Comparison of ENCODE assay signal across 17 cellular contexts in the genomic region with DNA sequence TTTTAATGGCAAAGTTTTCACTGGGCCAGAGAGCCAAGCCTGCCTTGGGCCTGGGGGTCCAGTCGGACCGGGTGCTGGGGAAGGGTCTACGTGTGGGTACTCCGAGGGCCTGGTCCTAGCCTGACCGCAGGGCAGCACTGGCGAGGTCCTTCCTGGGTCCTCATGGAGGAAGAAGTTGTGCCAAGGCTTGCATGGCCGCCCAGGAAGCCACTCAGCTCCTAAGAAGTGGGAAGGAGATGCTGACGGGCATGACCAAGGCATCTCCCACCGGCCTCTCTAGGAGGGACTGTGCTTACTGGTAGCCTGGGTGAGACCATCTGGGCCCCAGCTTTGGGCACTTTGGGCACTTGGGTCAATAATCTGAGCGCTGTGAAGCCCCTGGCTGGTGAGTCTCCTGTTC. TPM values are rescaled to one million over a fixed set of nuclear protein-coding genes. Genes with fewer than 3 reads are reported as not detected.
DNase-seq lines count a peak whose midpoint lies in the region; ATAC-seq, FAIRE-seq and TF ChIP-seq lines count a peak whose summit lies in the region.
"Had no signal": no experiment of that assay in that cellular context is flagged by ENCODE, and none has a peak within 500 bp of the region (broad histone marks: within the 10 kb centered on the region; RNA-seq: fewer than 3 reads in every experiment).

No MANE protein-coding gene starts in this region.

- no peak for FAIRE-seq in HepG2 (lab: Jason Lieb, UNC)
- FAIRE-seq: GM19239 had no signal

- no peaks in the 10 kb centered on the region for H3K9me3 ChIP-seq in HepG2 (ENCODE audit: low read length)
- H3K9me3 ChIP-seq: BLaER1, HAP-1 had no signal

- H3K4me1 ChIP-seq in HepG2 (ENCODE audit: insufficient read depth, low read length), result peaks cover 10% of the 10 kb centered on the region; the same call in 1 of the 2 replicates
- H3K4me1 ChIP-seq: HAP-1 had no signal

- no peak for TF ChIP-seq CTCF in coronary artery (IDR thresholded peaks at IDR 0.05)
- TF ChIP-seq CTCF in type B pancreatic cell (conservative IDR thresholded peaks at IDR 0.05), result no peak
- TF ChIP-seq CTCF in HepG2 (CRISPR knock-in tag; IDR thresholded peaks at IDR 0.05), result no peak

- no peak overlapping the region for H3K4me2 ChIP-seq in HepG2 (ENCODE audit: low read depth, low read length)

- H3K9ac ChIP-seq in HepG2 (ENCODE audit: insufficient read depth, low read depth, low read length), result no peak overlapping the region
- H3K9ac ChIP-seq: BLaER1 had no signal

- POLR2A ChIA-PET in HepG2 (lab: Yijun Ruan, JAX), result no interaction called here

- CTCF ChIA-PET in activated naive CD4-positive, alpha-beta T cell treated with anti-CD3 and anti-CD28 coated beads for 36 hours (lab: Charles Lee), result no interaction called here
- CTCF ChIA-PET in HepG2 (lab: Yijun Ruan, JAX; ENCODE audit: low intra/inter-chr PET ratio, low total read pairs), result no interaction called here

- no peaks in the 10 kb centered on the region for H3K36me3 Mint-ChIP-seq in type B pancreatic cell
- no peaks in the 10 kb centered on the region for H3K36me3 Mint-ChIP-seq in activated naive CD4-positive, alpha-beta T cell treated with anti-CD3 and anti-CD28 coated beads for 36 hours (ENCODE audit: low read depth)
- H3K36me3 Mint-ChIP-seq: CD4-positive, CD25-positive, alpha-beta regulatory T cell had no signal

- H3K4me3 Mint-ChIP-seq in type B pancreatic cell, result no peak overlapping the region
- H3K4me3 Mint-ChIP-seq in activated naive CD4-positive, alpha-beta T cell treated with anti-CD3 and anti-CD28 coated beads for 36 hours, result no peak overlapping the region
- H3K4me3 Mint-ChIP-seq: CD4-positive, CD25-positive, alpha-beta regulatory T cell had no signal

- BruUV-seq in HepG2 (replicated peaks; lab: Mats Ljungman, UMichigan), result no TSS peak

- H3K36me3 ChIP-seq in HepG2 (replicated peaks in 1 of 2; ENCODE audit: control insufficient read depth in 1 of 2, insufficient read depth in 2 of 2, low read length in 2 of 2), result no peaks in the 10 kb centered on the region
- H3K36me3 ChIP-seq: BLaER1, HAP-1 had no signal

- in situ Hi-C loops in HepG2 (cut with HindIII; ENCODE audit: extremely low pct_ligation_motif_present, low pct_unique_long_range_greater_than_20kb), result no loop called here

- 32% methylated on average over 9 of the region's 10 CpGs for WGBS in HepG2 (ENCODE audit: low lambda C conversion rate)

- H3K4me3 ChIP-seq in coronary artery, result no peak overlapping the region
- no peak overlapping the region for H3K4me3 ChIP-seq in HepG2 (replicated peaks in 1 of 3; ENCODE audit: insufficient read depth in 1 of 3, low read depth in 2 of 3, low read length in 3 of 3)
- H3K4me3 ChIP-seq: BLaER1, HAP-1 had no signal

- no peak overlapping the region for H3K27ac Mint-ChIP-seq in type B pancreatic cell
- H3K27ac Mint-ChIP-seq in activated naive CD4-positive, alpha-beta T cell treated with anti-CD3 and anti-CD28 coated beads for 36 hours, result no peak overlapping the region
- H3K27ac Mint-ChIP-seq: CD4-positive, CD25-positive, alpha-beta regulatory T cell had no signal

- H3K27ac ChIP-seq in coronary artery (no peak overlapping the region), HepG2 (ENCODE audit: extremely low read length, insufficient read depth, low read length) (no peak overlapping the region)
- H3K27ac ChIP-seq: BLaER1 had no signal

- TF ChIP-seq POLR2A in HepG2 (IDR thresholded peaks at IDR 0.05; ENCODE audit: insufficient read depth in 1 of 2, low read depth in 2 of 2, low read length in 2 of 2), result no peak

- peaks cover 28% of the 10 kb centered on the region for H3K4me1 Mint-ChIP-seq in type B pancreatic cell (ENCODE audit: unreplicated experiment)
- H3K4me1 Mint-ChIP-seq in activated naive CD4-positive, alpha-beta T cell treated with anti-CD3 and anti-CD28 coated beads for 36 hours (ENCODE audit: low read depth), result peaks cover 5% of the 10 kb centered on the region

- H2AFZ ChIP-seq in HepG2 (ENCODE audit: low read length), result no peak overlapping the region

- ATAC-seq in HepG2, result no peak

- TF ChIP-seq RAD21 in HepG2 (CRISPR knock-in tag; IDR thresholded peaks at IDR 0.05), result no peak

- peaks cover 43% of the 10 kb centered on the region for H3K27me3 Mint-ChIP-seq in type B pancreatic cell
- peaks cover 9% of the 10 kb centered on the region for H3K27me3 Mint-ChIP-seq in activated naive CD4-positive, alpha-beta T cell treated with anti-CD3 and anti-CD28 coated beads for 36 hours (ENCODE audit: low read depth)

- intact Hi-C loops in posterior vena cava (cut with DNase I) (loop anchor here in 1 of 2 donors (1.0 kb wide), 1 partner anchor 26 kb away; no protein-coding TSS in a partner anchor), HepG2 (cut with micrococcal nuclease; ENCODE audit: unreplicated experiment) (no loop called here)
- intact Hi-C loops in activated naive CD4-positive, alpha-beta T cell treated with anti-CD3 and anti-CD28 coated beads for 36 hours (cut with micrococcal nuclease), result no loop called here

- no peaks in the 10 kb centered on the region for H4K20me1 ChIP-seq in HepG2 (ENCODE audit: insufficient read depth, low read length)
- H4K20me1 ChIP-seq: BLaER1 had no signal

- H3K9me3 Mint-ChIP-seq in type B pancreatic cell, result no peaks in the 10 kb centered on the region
- peaks cover 4% of the 10 kb centered on the region for H3K9me3 Mint-ChIP-seq in activated naive CD4-positive, alpha-beta T cell treated with anti-CD3 and anti-CD28 coated beads for 36 hours

- DNase-seq in activated CD8-positive, alpha-beta memory T cell treated with anti-CD3 and anti-CD28 coated beads, Interleukin-2, amount 50 U/mL, for 48 hours, result peak; percentile 42
- no peak for DNase-seq in activated CD8-positive, alpha-beta memory T cell treated with anti-CD3 and anti-CD28 coated beads, Interleukin-2, amount 50 U/mL, for 4 hours
- DNase-seq in coronary artery (ENCODE audit: low spot score) (peak; percentile 62), posterior vena cava (ENCODE audit: low spot score) (peak; percentile 68), type B pancreatic cell (ENCODE audit: extremely low spot score, unreplicated experiment) (peak; percentile 52), NCI-H1105 treated with DMSO at 0.1 percent for 48 hours (lab: John Stamatoyannopoulos, UW) (no peak), HepG2 (ENCODE audit: low spot score) (no peak)
- no peak for DNase-seq in activated naive CD4-positive, alpha-beta T cell treated with anti-CD3 and anti-CD28 coated beads for 36 hours
- DNase-seq: 8988T; AML-193; CD4-positive, CD25-positive, alpha-beta regulatory T cell; DMS53; GF-D8; GOT3 had no signal

- TF ChIP-seq EP300 in HepG2 (IDR thresholded peaks at IDR 0.05; ENCODE audit: low read depth in 2 of 2, low read length in 2 of 2) (no peak), HepG2 (CRISPR knock-in tag; IDR thresholded peaks at IDR 0.05; ENCODE audit: borderline replicate concordance) (no peak)

- no peaks in the 10 kb centered on the region for H3K79me2 ChIP-seq in HepG2 (ENCODE audit: insufficient read depth, low read length)

- H3K27me3 ChIP-seq in HepG2 (ENCODE audit: control insufficient read depth in 1 of 2, insufficient read depth in 2 of 2, low read length in 2 of 2), result peaks cover 2 to 75% of the 10 kb centered on the region in 2 experiments
- H3K27me3 ChIP-seq: BLaER1 had no signal

TF ChIP-seq in HepG2, 621 proteins besides CTCF, POLR2A, EP300 and RAD21 (continues in another document):
- TF ChIP-seq, protein P1, sequence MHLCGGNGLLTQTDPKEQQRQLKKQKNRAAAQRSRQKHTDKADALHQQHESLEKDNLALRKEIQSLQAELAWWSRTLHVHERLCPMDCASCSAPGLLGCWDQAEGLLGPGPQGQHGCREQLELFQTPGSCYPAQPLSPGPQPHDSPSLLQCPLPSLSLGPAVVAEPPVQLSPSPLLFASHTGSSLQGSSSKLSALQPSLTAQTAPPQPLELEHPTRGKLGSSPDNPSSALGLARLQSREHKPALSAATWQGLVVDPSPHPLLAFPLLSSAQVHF (CRISPR knock-in tag; IDR thresholded peaks at IDR 0.05), result no peak
- TF ChIP-seq GFI1 (CRISPR knock-in tag; IDR thresholded peaks at IDR 0.05; ENCODE audit: borderline replicate concordance), result no peak
- TF ChIP-seq MIXL1 (CRISPR knock-in tag; IDR thresholded peaks at IDR 0.05), result no peak
- TF ChIP-seq, protein P2, sequence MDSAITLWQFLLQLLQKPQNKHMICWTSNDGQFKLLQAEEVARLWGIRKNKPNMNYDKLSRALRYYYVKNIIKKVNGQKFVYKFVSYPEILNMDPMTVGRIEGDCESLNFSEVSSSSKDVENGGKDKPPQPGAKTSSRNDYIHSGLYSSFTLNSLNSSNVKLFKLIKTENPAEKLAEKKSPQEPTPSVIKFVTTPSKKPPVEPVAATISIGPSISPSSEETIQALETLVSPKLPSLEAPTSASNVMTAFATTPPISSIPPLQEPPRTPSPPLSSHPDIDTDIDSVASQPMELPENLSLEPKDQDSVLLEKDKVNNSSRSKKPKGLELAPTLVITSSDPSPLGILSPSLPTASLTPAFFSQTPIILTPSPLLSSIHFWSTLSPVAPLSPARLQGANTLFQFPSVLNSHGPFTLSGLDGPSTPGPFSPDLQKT (CRISPR knock-in tag; IDR thresholded peaks at IDR 0.05; ENCODE audit: borderline replicate concordance), result no peak

RNA-seq across cellular contexts. Expression of a gene that starts 22.6 kb away (rescaled TPM):
- not detected for total RNA-seq in posterior vena cava
- not detected in 2 replicates for total RNA-seq in type B pancreatic cell (ENCODE audit: low replicate concordance)
- not detected for total RNA-seq in activated naive CD4-positive, alpha-beta T cell treated with anti-CD3 and anti-CD28 coated beads for 36 hours
- not detected in 2 replicates for total RNA-seq in HepG2 (2016; rRNA removed; fragmentation: Illumina TruSeq; extraction: Trizol)
- total RNA-seq in HepG2 (2016; cell fraction: cytosol; rRNA removed; fragmentation: Illumina TruSeq; extraction: Trizol; ENCODE audit: low read depth), result not detected in 2 replicates
- not detected in 2 replicates for total RNA-seq in HepG2 (2016; cell fraction: insoluble cytoplasmic fraction; rRNA removed; fragmentation: Illumina TruSeq; extraction: Trizol)
- not detected in 2 replicates for total RNA-seq in HepG2 (2016; cell fraction: membrane; rRNA removed; fragmentation: Illumina TruSeq; extraction: Trizol)
- total RNA-seq in HepG2 (2016; cell fraction: nucleus; rRNA removed; fragmentation: Illumina TruSeq; extraction: Trizol), result not detected in 2 replicates
- polyA plus RNA-seq in HepG2 (2011; rRNA removed), result not detected in 2 replicates
- not detected in 2 replicates for polyA plus RNA-seq in HepG2 (2011; cell fraction: cytosol; rRNA removed)
- polyA plus RNA-seq in HepG2 (2011; cell fraction: nucleus; rRNA removed), result not detected in 2 replicates
- polyA plus RNA-seq in HepG2 (2012), result not detected in 2 replicates
- not detected in 2 replicates for polyA plus RNA-seq in HepG2 (2016; cell fraction: cytosol; fragmentation: Illumina TruSeq; extraction: Trizol; ENCODE audit: low read depth)
- polyA plus RNA-seq in HepG2 (2016; cell fraction: insoluble cytoplasmic fraction; fragmentation: Illumina TruSeq; extraction: Trizol; ENCODE audit: low read depth), result not detected in 2 replicates
- polyA plus RNA-seq in HepG2 (2016; cell fraction: membrane; fragmentation: Illumina TruSeq; extraction: Trizol; ENCODE audit: low read depth), result not detected in 2 replicates
- not detected in 2 replicates for polyA plus RNA-seq in HepG2 (2016; cell fraction: nucleus; fragmentation: Illumina TruSeq; extraction: Trizol; ENCODE audit: insufficient read depth, low read depth)
- not detected in 2 replicates for polyA minus RNA-seq in HepG2 (2011; rRNA and poly(A)+ RNA removed; ENCODE audit: low replicate concordance)
- not detected in 2 replicates for polyA minus RNA-seq in HepG2 (2011; cell fraction: cytosol; rRNA and poly(A)+ RNA removed)
- polyA minus RNA-seq in HepG2 (2011; cell fraction: nucleus; rRNA and poly(A)+ RNA removed), result not detected in 2 replicates
- total RNA-seq: CD4-positive, CD25-positive, alpha-beta regulatory T cell had no signal
- polyA plus RNA-seq: CD4-positive, CD25-positive, alpha-beta regulatory T cell had no signal

Comparison
In these comparisons a context has a peak if more than half of its experiments do, and no peak if none do; other contexts are left out.
1. DNase-seq: peak in activated CD8-positive, alpha-beta memory T cell treated with anti-CD3 and anti-CD28 coated beads, Interleukin-2, amount 50 U/mL, for 48 hours (single experiment), coronary artery (single experiment), posterior vena cava (single experiment) and type B pancreatic cell (single experiment); none in activated CD8-positive, alpha-beta memory T cell treated with anti-CD3 and anti-CD28 coated beads, Interleukin-2, amount 50 U/mL, for 4 hours (single experiment), activated naive CD4-positive, alpha-beta T cell treated with anti-CD3 and anti-CD28 coated beads for 36 hours (single experiment), NCI-H1105 treated with DMSO at 0.1 percent for 48 hours (single experiment) and HepG2 (single experiment).